In genomic region chr9:114899461-114899860, GRCh38 we compare ENCODE assay signal across 19 cellular contexts. TPM values are rescaled to one million over a fixed set of nuclear protein-coding genes. Genes with fewer than 3 reads are reported as not detected.
DNase-seq lines count a peak whose midpoint lies in the region; ATAC-seq and TF ChIP-seq lines count a peak whose summit lies in the region.
"Had no signal": no experiment of that assay in that cellular context is flagged by ENCODE, and none has a peak within 500 bp of the region (broad histone marks: within the 10 kb centered on the region; RNA-seq: fewer than 3 reads in every experiment).

No MANE protein-coding gene starts in this region.

- no peak for ATAC-seq in lower lobe of right lung
- no peak for ATAC-seq in activated CD8-positive, alpha-beta memory T cell treated with anti-CD3 and anti-CD28 coated beads, Interleukin-2, amount 10 ng/mL, durations not matched to agents 7 days and 5 days
- ATAC-seq: PC-3 had no signal

- H3K4me3 Mint-ChIP-seq in activated CD8-positive, alpha-beta memory T cell treated with anti-CD3 and anti-CD28 coated beads, Interleukin-2, amount 10 ng/mL, durations not matched to agents 7 days and 5 days = no peak overlapping the region
- H3K4me3 Mint-ChIP-seq: activated CD4-positive, alpha-beta T cell treated with anti-CD3 and anti-CD28 coated beads, Interleukin-2, amount 10 ng/mL, durations not matched to agents 7 days and 5 days; immature natural killer cell; stimulated activated naive CD8-positive, alpha-beta T cell treated with anti-CD3 and anti-CD28 coated beads, Interleukin-15, amount 100 ng/mL, for 72 hours had no signal

- no peak overlapping the region for H2BK15ac ChIP-seq in mesendoderm (replicated peaks; ENCODE audit: low read depth)

- H3K9me3 ChIP-seq in KOPT-K1 (ENCODE audit: insufficient read depth, low read length, poor library complexity, severe bottlenecking) (no peaks in the 10 kb centered on the region), OCI-LY7 (ENCODE audit: low read length) (no peaks in the 10 kb centered on the region), lower lobe of right lung (no peaks in the 10 kb centered on the region)
- H3K9me3 ChIP-seq: breast epithelium, upper lobe of left lung had no signal

- TF ChIP-seq CTCF in OCI-LY7 (conservative IDR thresholded peaks at IDR 0.05; ENCODE audit: low read length) (no peak), lower lobe of right lung (IDR thresholded peaks at IDR 0.05) (no peak)

- no peak overlapping the region for H2AFZ ChIP-seq in OCI-LY7 (ENCODE audit: low read length)

- H3K9me2 ChIP-seq in OCI-LY7 (ENCODE audit: insufficient read depth, low read length) = no peaks in the 10 kb centered on the region

- H3K27me3 ChIP-seq in mesendoderm (ENCODE audit: insufficient read depth, low read length, poor library complexity) = no peaks in the 10 kb centered on the region
- H3K27me3 ChIP-seq in lower lobe of right lung (ENCODE audit: low read depth) = no peaks in the 10 kb centered on the region
- H3K27me3 ChIP-seq: upper lobe of left lung had no signal

- H3K9ac ChIP-seq in mesendoderm (ENCODE audit: low read length) = no peak overlapping the region

- no peak overlapping the region for H4K5ac ChIP-seq in mesendoderm (ENCODE audit: low read length)

- no peaks in the 10 kb centered on the region for H3K79me2 ChIP-seq in OCI-LY7 (ENCODE audit: insufficient read depth, low read depth, low read length)
- no peaks in the 10 kb centered on the region for H3K79me2 ChIP-seq in mesendoderm (ENCODE audit: control insufficient read depth, insufficient read depth, low read length)

- peaks cover 62% of the 10 kb centered on the region for H3K4me1 ChIP-seq in OCI-LY7 (ENCODE audit: insufficient read depth, low read length, poor library complexity, severe bottlenecking)
- peaks cover 16% of the 10 kb centered on the region for H3K4me1 ChIP-seq in mesendoderm (ENCODE audit: control insufficient read depth, low read depth, low read length)
- H3K4me1 ChIP-seq in lower lobe of right lung = peaks cover 28% of the 10 kb centered on the region
- H3K4me1 ChIP-seq: breast epithelium had no signal

- no peak overlapping the region for H3K4ac ChIP-seq in mesendoderm (ENCODE audit: low read depth, low read length)

- H3K36me3 Mint-ChIP-seq in activated CD8-positive, alpha-beta memory T cell treated with anti-CD3 and anti-CD28 coated beads, Interleukin-2, amount 10 ng/mL, durations not matched to agents 7 days and 5 days = peaks cover 59% of the 10 kb centered on the region

- DNase-seq in DMS53 treated with DMSO at 0.1 percent for 48 hours (lab: John Stamatoyannopoulos, UW; ENCODE audit: unreplicated experiment) (peak; percentile 10), OCI-LY7 (ENCODE audit: low spot score) (no peak), mesendoderm (no peak), HUDEP-2 (lab: John Stamatoyannopoulos, UW; ENCODE audit: unreplicated experiment in 76 of 76) (no peak), lower lobe of right lung (no peak)
- DNase-seq in activated CD8-positive, alpha-beta memory T cell treated with anti-CD3 and anti-CD28 coated beads, Interleukin-2, amount 10 ng/mL, durations not matched to agents 7 days and 5 days = no peak
- DNase-seq: Calu3, NCI-H1092, NCI-H2081 treated with DMSO at 0.1 percent for 48 hours, NCI-H774, PC-3 had no signal

- no peak overlapping the region for H2AK5ac ChIP-seq in mesendoderm (ENCODE audit: low read length)

- no peaks in the 10 kb centered on the region for H3K9me3 Mint-ChIP-seq in activated CD8-positive, alpha-beta memory T cell treated with anti-CD3 and anti-CD28 coated beads, Interleukin-2, amount 10 ng/mL, durations not matched to agents 7 days and 5 days (ENCODE audit: low read depth)
- H3K9me3 Mint-ChIP-seq: activated T-helper 2 cell treated with anti-CD3 and anti-CD28 coated beads, Interferon-gamma antibody, Interleukin-2, Interleukin-4, amounts not matched to agents 10 μg/mL and 5 μg/mL and 100 μg/mL, durations not matched to agents 14 hours and 24 hours and 36 hours; immature natural killer cell had no signal

- no peak overlapping the region for H2BK120ac ChIP-seq in mesendoderm (ENCODE audit: low read depth, low read length)

- H3K27ac Mint-ChIP-seq in activated CD8-positive, alpha-beta memory T cell treated with anti-CD3 and anti-CD28 coated beads, Interleukin-2, amount 10 ng/mL, durations not matched to agents 7 days and 5 days = no peak overlapping the region
- H3K27ac Mint-ChIP-seq: activated CD4-positive, alpha-beta T cell treated with anti-CD3 and anti-CD28 coated beads, Interleukin-2, amount 10 ng/mL, durations not matched to agents 7 days and 5 days; activated T-helper 2 cell treated with anti-CD3 and anti-CD28 coated beads, Interferon-gamma antibody, Interleukin-2, Interleukin-4, amounts not matched to agents 10 μg/mL and 5 μg/mL and 100 μg/mL, durations not matched to agents 14 hours and 24 hours and 36 hours; stimulated activated naive CD8-positive, alpha-beta T cell treated with anti-CD3 and anti-CD28 coated beads, Interleukin-15, amount 100 ng/mL, for 72 hours had no signal

- BruUV-seq in OCI-LY7 (replicated peaks; lab: Mats Ljungman, UMichigan) = no TSS peak

- H4K20me1 ChIP-seq in OCI-LY7 (ENCODE audit: insufficient read depth, low read length) = no peaks in the 10 kb centered on the region

- no peak overlapping the region for H2BK5ac ChIP-seq in mesendoderm (ENCODE audit: low read length)

- H3K27ac ChIP-seq in KOPT-K1 (ENCODE audit: low read depth, low read length, poor library complexity, severe bottlenecking) (peak overlapping the region; percentile 24), OCI-LY7 (ENCODE audit: low read depth, low read length, poor library complexity, severe bottlenecking) (peak overlapping the region; percentile 72), mesendoderm (ENCODE audit: low read depth, low read length) (no peak overlapping the region), lower lobe of right lung (no peak overlapping the region)
- H3K27ac ChIP-seq: breast epithelium, coronary artery had no signal

- no peak overlapping the region for H3K23ac ChIP-seq in mesendoderm (ENCODE audit: low read length)

- H3K4me2 ChIP-seq in OCI-LY7 (ENCODE audit: low read length) (peak overlapping the region; percentile 52), mesendoderm (ENCODE audit: low read length) (no peak overlapping the region)

- no peaks in the 10 kb centered on the region for H3K79me1 ChIP-seq in mesendoderm (ENCODE audit: low read length)

- H3K4me3 ChIP-seq in OCI-LY7 (ENCODE audit: low read depth, low read length, poor library complexity, severe bottlenecking) (no peak overlapping the region), mesendoderm (ENCODE audit: low read length) (no peak overlapping the region), lower lobe of right lung (no peak overlapping the region)
- H3K4me3 ChIP-seq: breast epithelium, coronary artery, upper lobe of left lung had no signal

- 0 out of 2 replicates have a peak, but pooled peaks cover 11% of the 10 kb centered on the region for H3K36me3 ChIP-seq in KOPT-K1 (ENCODE audit: insufficient read depth, low read length)
- H3K36me3 ChIP-seq in OCI-LY7 (ENCODE audit: insufficient read depth, low read length) = peaks cover 43% of the 10 kb centered on the region
- no peaks in the 10 kb centered on the region for H3K36me3 ChIP-seq in mesendoderm (ENCODE audit: control insufficient read depth, insufficient read depth, low read length)
- no peaks in the 10 kb centered on the region for H3K36me3 ChIP-seq in lower lobe of right lung
- H3K36me3 ChIP-seq: breast epithelium, upper lobe of left lung had no signal

- peaks cover 20% of the 10 kb centered on the region for H3K4me1 Mint-ChIP-seq in activated CD8-positive, alpha-beta memory T cell treated with anti-CD3 and anti-CD28 coated beads, Interleukin-2, amount 10 ng/mL, durations not matched to agents 7 days and 5 days

- no CpG with 5 or more reads among the region's 2 CpGs for WGBS in mesendoderm (ENCODE audit: extremely low coverage, insufficient coverage, low lambda C conversion rate)

- no peak overlapping the region for H4K8ac ChIP-seq in mesendoderm (ENCODE audit: low read depth, low read length)

- POLR2A ChIA-PET in OCI-LY7 (lab: Charles Lee) = interaction anchor here (0.6 to 3.9 kb wide), 13 partner anchors 8 to 1154 kb away, joined by 3 to 30 read pairs (median 5); partner anchors contain the start of genes TNFSF15 and TNFSF8

- intact Hi-C loops in OCI-LY7 (cut with micrococcal nuclease; ENCODE audit: unreplicated experiment) = no loop called here
- intact Hi-C loops in lower lobe of right lung (cut with DNase I) = no loop called here

- peak overlapping the region; percentile 56 for H3K18ac ChIP-seq in mesendoderm (ENCODE audit: low read length)

- no peaks in the 10 kb centered on the region for H3K27me3 Mint-ChIP-seq in activated CD8-positive, alpha-beta memory T cell treated with anti-CD3 and anti-CD28 coated beads, Interleukin-2, amount 10 ng/mL, durations not matched to agents 7 days and 5 days
- H3K27me3 Mint-ChIP-seq: activated CD4-positive, alpha-beta T cell treated with anti-CD3 and anti-CD28 coated beads, Interleukin-2, amount 10 ng/mL, durations not matched to agents 7 days and 5 days; stimulated activated naive CD8-positive, alpha-beta T cell treated with anti-CD3 and anti-CD28 coated beads, Interleukin-15, amount 100 ng/mL, for 72 hours had no signal

- H3K56ac ChIP-seq in mesendoderm (ENCODE audit: low read length) = no peak overlapping the region

- CTCF ChIA-PET in OCI-LY7 (lab: Charles Lee; ENCODE audit: unreplicated experiment) = interaction anchor here (0.6 to 1.7 kb wide), 3 partner anchors 21 to 529 kb away, joined by 3 to 5 read pairs (median 3); no protein-coding TSS in a partner anchor
- CTCF ChIA-PET in activated CD8-positive, alpha-beta memory T cell treated with anti-CD3 and anti-CD28 coated beads, Interleukin-2, amount 10 ng/mL, durations not matched to agents 7 days and 5 days (lab: Charles Lee) = interaction anchor here (0.9 to 5.3 kb wide), 19 partner anchors 7 to 308 kb away, joined by 3 to 40 read pairs (median 6); partner anchors contain the start of gene TEX48

RNA-seq across cellular contexts. Expression of gene TNFSF8, which starts 30.9 kb away (rescaled TPM):
- total RNA-seq in OCI-LY7 (2014; rRNA removed; shearing (Covaris generic)) = 27.7 and 28.4 TPM in 2 replicates
- total RNA-seq in OCI-LY7 (2022) = 50.3 and 53.1 TPM in 2 replicates
- not detected for polyA plus RNA-seq in mesendoderm (2013, experiment 1 of 2)
- not detected for polyA plus RNA-seq in mesendoderm (2013, experiment 2 of 2)
- total RNA-seq in lower lobe of right lung = 3.5 TPM
- 10 to 100 TPM; 30.3 to 34.5 TPM for total RNA-seq in activated CD8-positive, alpha-beta memory T cell treated with anti-CD3 and anti-CD28 coated beads, Interleukin-2, amount 10 ng/mL, durations not matched to agents 7 days and 5 days
- total RNA-seq: Calu3, PC-3 had no signal

Comparison
In these comparisons a context has a peak if more than half of its experiments do, and no peak if none do; other contexts are left out.
1. H3K27ac ChIP-seq: peak in KOPT-K1 (single experiment) and OCI-LY7 (single experiment); none in mesendoderm (single experiment) and lower lobe of right lung (single experiment).